In the genomic region with DNA sequence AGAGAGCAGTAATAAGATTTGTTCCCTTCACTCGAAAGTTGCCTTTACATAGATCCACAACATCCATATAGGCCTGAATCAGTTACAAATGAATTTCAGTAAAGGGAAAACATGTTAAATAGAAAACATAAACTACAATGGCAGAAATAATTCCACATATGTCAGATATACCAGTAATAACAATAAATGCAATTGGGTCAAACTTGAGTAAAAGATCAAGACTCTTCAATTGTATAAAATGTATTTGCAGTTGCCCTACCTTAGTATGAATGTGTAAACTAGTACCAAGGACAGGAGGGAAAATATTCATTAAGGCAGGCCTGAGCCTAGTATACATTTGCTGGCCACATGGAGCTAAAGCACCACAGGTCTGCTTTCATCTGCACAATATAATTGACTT, we compare ENCODE assay signal across 2 cellular contexts.
TF ChIP-seq lines count a peak whose summit lies in the region.

No MANE protein-coding gene starts in this region.

TF ChIP-seq in HEK293, 187 proteins besides CTCF, POLR2A, EP300 and RAD21 (continued from another document):
- no peak for TF ChIP-seq ZNF341 (tag by site-specific recombination; IDR thresholded peaks at IDR 0.05; ENCODE audit: low read depth)
TF ChIP-seq in HEK293: peak in this region for 1.

TF ChIP-seq in K562, 482 proteins besides CTCF, POLR2A, EP300 and RAD21 (continued from another document):
- TF ChIP-seq, protein P1, sequence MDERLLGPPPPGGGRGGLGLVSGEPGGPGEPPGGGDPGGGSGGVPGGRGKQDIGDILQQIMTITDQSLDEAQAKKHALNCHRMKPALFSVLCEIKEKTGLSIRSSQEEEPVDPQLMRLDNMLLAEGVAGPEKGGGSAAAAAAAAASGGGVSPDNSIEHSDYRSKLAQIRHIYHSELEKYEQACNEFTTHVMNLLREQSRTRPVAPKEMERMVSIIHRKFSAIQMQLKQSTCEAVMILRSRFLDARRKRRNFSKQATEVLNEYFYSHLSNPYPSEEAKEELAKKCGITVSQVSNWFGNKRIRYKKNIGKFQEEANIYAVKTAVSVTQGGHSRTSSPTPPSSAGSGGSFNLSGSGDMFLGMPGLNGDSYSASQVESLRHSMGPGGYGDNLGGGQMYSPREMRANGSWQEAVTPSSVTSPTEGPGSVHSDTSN (CRISPR knock-in tag; IDR thresholded peaks at IDR 0.05; ENCODE audit: low read depth) = no peak
- TF ChIP-seq, protein P1 (tag; conservative IDR thresholded peaks at IDR 0.05; ENCODE audit: low read depth) = no peak
- TF ChIP-seq ZNF274 (IDR thresholded peaks at IDR 0.05; ENCODE audit: borderline replicate concordance, low read depth, low read length) = no peak
